ENCODE assay signal across 1 cellular context in genomic region chr6:159790149-159790946, GRCh38.
TF ChIP-seq lines count a peak whose summit lies in the region.

Gene MRPL18 (plus strand): TSS chr6:159790467. CDS start chr6:159790588, 121 bp downstream.

TF ChIP-seq in HepG2, 621 proteins besides CTCF, POLR2A, EP300 and RAD21 (continued from another document and continues in another):
- TF ChIP-seq ZSCAN31 (CRISPR knock-in tag; IDR thresholded peaks at IDR 0.05; ENCODE audit: low read depth), result no peak; the same call in 1 of the 2 replicates
- no peak for TF ChIP-seq ZNF138 (CRISPR knock-in tag; IDR thresholded peaks at IDR 0.05; ENCODE audit: low read depth)
- TF ChIP-seq FOXP4 (CRISPR knock-in tag; IDR thresholded peaks at IDR 0.05), result no peak
- TF ChIP-seq ZNF441 (CRISPR knock-in tag; IDR thresholded peaks at IDR 0.05; ENCODE audit: borderline replicate concordance), result no peak; the same call in 1 of the 2 replicates
- TF ChIP-seq ZSCAN5A (CRISPR knock-in tag; IDR thresholded peaks at IDR 0.05; ENCODE audit: borderline replicate concordance), result no peak
- peak; percentile 88 for TF ChIP-seq ATF1 (CRISPR knock-in tag; IDR thresholded peaks at IDR 0.05)
- no peak for TF ChIP-seq ZBTB49 (CRISPR knock-in tag; IDR thresholded peaks at IDR 0.05; ENCODE audit: borderline replicate concordance)
- no peak for TF ChIP-seq DR1 (CRISPR knock-in tag; IDR thresholded peaks at IDR 0.05)
- no peak; the same call in 1 of the 2 replicates for TF ChIP-seq ZBTB3 (CRISPR knock-in tag; IDR thresholded peaks at IDR 0.05; ENCODE audit: borderline replicate concordance, low read depth)
- 0 out of 2 replicates have a peak, but pooled peaks have one; percentile 25 for TF ChIP-seq IRF9 (CRISPR knock-in tag; IDR thresholded peaks at IDR 0.05; ENCODE audit: borderline replicate concordance)
- peak; percentile 71; the same call in 1 of the 2 replicates for TF ChIP-seq CCDC6 (CRISPR knock-in tag; IDR thresholded peaks at IDR 0.05)
- peak; percentile 75; the same call in 1 of the 2 replicates for TF ChIP-seq ZNF136 (CRISPR knock-in tag; IDR thresholded peaks at IDR 0.05; ENCODE audit: low read depth)
- TF ChIP-seq SAP130 (CRISPR knock-in tag; IDR thresholded peaks at IDR 0.05; ENCODE audit: low read depth), result peak; percentile 92
- TF ChIP-seq ZSCAN20 (CRISPR knock-in tag; IDR thresholded peaks at IDR 0.05; ENCODE audit: borderline replicate concordance), result 0 out of 2 replicates have a peak, but pooled peaks have one; percentile 16
- TF ChIP-seq HOXA7 (CRISPR knock-in tag; IDR thresholded peaks at IDR 0.05), result no peak
- TF ChIP-seq ZNF713 (CRISPR knock-in tag; IDR thresholded peaks at IDR 0.05), result no peak
- no peak for TF ChIP-seq E2F5 (CRISPR knock-in tag; conservative IDR thresholded peaks at IDR 0.05)
- TF ChIP-seq TBX2 (CRISPR knock-in tag; IDR thresholded peaks at IDR 0.05; ENCODE audit: borderline replicate concordance), result peak; percentile 32; the same call in 1 of the 2 replicates
- 0 out of 2 replicates have a peak, but pooled peaks have one; percentile 16 for TF ChIP-seq NCOR1 (IDR thresholded peaks at IDR 0.05; ENCODE audit: borderline replicate concordance, low read length)
- TF ChIP-seq HNRNPLL (IDR thresholded peaks at IDR 0.05; ENCODE audit: low read depth, low read length, poor library complexity, severe bottlenecking), result peak; percentile 97
- 0 out of 2 replicates have a peak, but pooled peaks have one; percentile 6 for TF ChIP-seq TOPORS (CRISPR knock-in tag; IDR thresholded peaks at IDR 0.05)
- TF ChIP-seq GTF2F1 (IDR thresholded peaks at IDR 0.05; ENCODE audit: low read length), result 0 out of 2 replicates have a peak, but pooled peaks have one; percentile 30
- peak; percentile 50 for TF ChIP-seq PRDM10 (CRISPR knock-in tag; IDR thresholded peaks at IDR 0.05; ENCODE audit: low read depth)
- TF ChIP-seq RFX3 (CRISPR knock-in tag; IDR thresholded peaks at IDR 0.05), result no peak
- TF ChIP-seq NFE2L1 (CRISPR knock-in tag; IDR thresholded peaks at IDR 0.05; ENCODE audit: borderline replicate concordance), result no peak; the same call in 1 of the 2 replicates
- no peak for TF ChIP-seq FLYWCH1 (CRISPR knock-in tag; IDR thresholded peaks at IDR 0.05)
- TF ChIP-seq MXI1 (IDR thresholded peaks at IDR 0.05; ENCODE audit: borderline replicate concordance, low read depth, low read length), result peak; percentile 66; the same call in 1 of the 3 replicates
- no peak for TF ChIP-seq ZBTB46 (CRISPR knock-in tag; IDR thresholded peaks at IDR 0.05; ENCODE audit: borderline replicate concordance)
- no peak for TF ChIP-seq ZNF737 (CRISPR knock-in tag; IDR thresholded peaks at IDR 0.05; ENCODE audit: borderline replicate concordance)
- TF ChIP-seq NR2C2 (CRISPR knock-in tag; IDR thresholded peaks at IDR 0.05; ENCODE audit: borderline replicate concordance), result peak; percentile 97
- peak; percentile 64; the same call in 1 of the 2 replicates for TF ChIP-seq SALL2 (CRISPR knock-in tag; IDR thresholded peaks at IDR 0.05)
- no peak for TF ChIP-seq TERF1 (CRISPR knock-in tag; IDR thresholded peaks at IDR 0.05)
- TF ChIP-seq ZNF619 (CRISPR knock-in tag; IDR thresholded peaks at IDR 0.05), result no peak; the same call in 1 of the 2 replicates
- TF ChIP-seq ZNF646 (CRISPR knock-in tag; IDR thresholded peaks at IDR 0.05), result no peak
- TF ChIP-seq ZMYM2 (CRISPR knock-in tag; IDR thresholded peaks at IDR 0.05), result no peak
- no peak for TF ChIP-seq ZNF772 (CRISPR knock-in tag; IDR thresholded peaks at IDR 0.05)
- peak; percentile 72; the same call in 1 of the 2 replicates for TF ChIP-seq ZNF614 (CRISPR knock-in tag; IDR thresholded peaks at IDR 0.05; ENCODE audit: borderline replicate concordance)
- TF ChIP-seq ZNF225 (CRISPR knock-in tag; IDR thresholded peaks at IDR 0.05), result no peak
